37 cellular contexts compared by ENCODE assay signal in the genomic region with DNA sequence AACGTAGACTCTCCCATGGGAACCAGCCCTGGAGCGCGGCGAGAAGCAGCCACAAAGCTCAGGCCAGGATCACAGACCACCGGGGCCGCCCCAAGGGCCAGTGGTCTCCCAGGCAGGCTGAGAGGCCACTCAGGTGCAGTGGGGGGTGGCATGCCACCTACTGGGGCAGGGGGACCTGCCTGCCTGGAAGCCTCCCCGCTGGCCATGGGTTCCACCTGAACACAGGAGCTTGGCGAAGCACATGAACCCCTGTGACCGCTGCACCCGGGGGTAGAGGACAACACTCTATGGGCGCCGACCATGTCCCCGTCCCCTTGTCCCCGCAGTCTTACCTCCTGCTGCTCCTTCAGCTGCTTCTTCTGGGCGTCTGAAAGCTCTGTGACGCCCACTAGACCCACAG. TPM values are rescaled to one million over a fixed set of nuclear protein-coding genes. Genes with fewer than 3 reads are reported as not detected.
"Had no signal": no experiment of that assay in that cellular context is flagged by ENCODE, and none has a peak within 500 bp of the region (broad histone marks: within the 10 kb centered on the region; RNA-seq: fewer than 3 reads in every experiment).

No MANE protein-coding gene starts in this region.

- H3K27ac Mint-ChIP-seq: activated CD4-positive, alpha-beta memory T cell treated with anti-CD3 and anti-CD28 coated beads for 36 hours; activated CD4-positive, alpha-beta T cell treated with anti-CD3 and anti-CD28 coated beads for 36 hours; activated CD4-positive, alpha-beta T cell treated with anti-CD3 and anti-CD28 coated beads, Interleukin-2, amount 10 ng/mL, durations not matched to agents 24 days and 14 days; activated CD8-positive, alpha-beta memory T cell treated with anti-CD3 and anti-CD28 coated beads, Interleukin-2, amount 10 ng/mL, durations not matched to agents 7 days and 5 days; activated CD8-positive, alpha-beta T cell treated with anti-CD3 and anti-CD28 coated beads, Interleukin-2, amount 10 ng/mL, durations not matched to agents 7 days and 5 days; activated naive CD4-positive, alpha-beta T cell treated with anti-CD3 and anti-CD28 coated beads for 36 hours; activated naive CD4-positive, alpha-beta T cell treated with anti-CD3 and anti-CD28 coated beads, Interleukin-2, amount 50 U/mL, for 24 hours; activated naive CD8-positive, alpha-beta T cell treated with anti-CD3 and anti-CD28 coated beads for 36 hours; activated naive CD8-positive, alpha-beta T cell treated with anti-CD3 and anti-CD28 coated beads, Interleukin-2, amount 50 U/mL, for 24 hours; activated T-helper 1 cell treated with anti-CD3 and anti-CD28 coated beads, Interleukin-12 subunit alpha, Interleukin-12 subunit beta, Interleukin-2, Interleukin-4 antibody, amounts not matched to agents 30 ng/mL and 10 ng/mL and 1 ng/mL, durations not matched to agents 14 hours and 24 hours and 36 hours; activated T-helper 2 cell treated with anti-CD3 and anti-CD28 coated beads, Interferon-gamma antibody, Interleukin-2, Interleukin-4, amounts not matched to agents 10 μg/mL and 5 μg/mL and 100 μg/mL, durations not matched to agents 14 hours and 24 hours and 36 hours; effector memory CD8-positive, alpha-beta T cell; T-helper 17 cell; T-helper 2 cell treated with Interferon-gamma antibody and Interleukin-4, amounts not matched to agents 5 μg/mL and 100 μg/mL, for 36 hours had no signal

- H3K4me1 Mint-ChIP-seq: activated CD4-positive, alpha-beta T cell treated with anti-CD3 and anti-CD28 coated beads for 36 hours; activated CD4-positive, alpha-beta T cell treated with anti-CD3 and anti-CD28 coated beads, Interleukin-2, amount 10 ng/mL, durations not matched to agents 24 days and 14 days; activated CD8-positive, alpha-beta memory T cell treated with anti-CD3 and anti-CD28 coated beads, Interleukin-2, amount 10 ng/mL, durations not matched to agents 7 days and 5 days; activated naive CD4-positive, alpha-beta T cell treated with anti-CD3 and anti-CD28 coated beads, Interleukin-2, amount 50 U/mL, for 24 hours; activated naive CD8-positive, alpha-beta T cell treated with anti-CD3 and anti-CD28 coated beads for 36 hours; activated naive CD8-positive, alpha-beta T cell treated with anti-CD3 and anti-CD28 coated beads, Interleukin-2, amount 50 U/mL, for 24 hours; central memory CD8-positive, alpha-beta T cell had no signal

- H3K9me3 Mint-ChIP-seq: activated CD4-positive, alpha-beta memory T cell treated with anti-CD3 and anti-CD28 coated beads for 36 hours; activated naive CD4-positive, alpha-beta T cell treated with anti-CD3 and anti-CD28 coated beads for 36 hours; activated naive CD4-positive, alpha-beta T cell treated with anti-CD3 and anti-CD28 coated beads, Interleukin-2, amount 50 U/mL, for 24 hours; activated naive CD8-positive, alpha-beta T cell treated with anti-CD3 and anti-CD28 coated beads for 36 hours; activated naive CD8-positive, alpha-beta T cell treated with anti-CD3 and anti-CD28 coated beads, Interleukin-2, amount 50 U/mL, for 24 hours; activated T-helper 1 cell treated with anti-CD3 and anti-CD28 coated beads, Interleukin-12 subunit alpha, Interleukin-12 subunit beta, Interleukin-2, Interleukin-4 antibody, amounts not matched to agents 30 ng/mL and 10 ng/mL and 1 ng/mL, durations not matched to agents 14 hours and 24 hours and 36 hours; activated T-helper 2 cell treated with anti-CD3 and anti-CD28 coated beads, Interferon-gamma antibody, Interleukin-2, Interleukin-4, amounts not matched to agents 10 μg/mL and 5 μg/mL and 100 μg/mL, durations not matched to agents 14 hours and 24 hours and 36 hours; central memory CD8-positive, alpha-beta T cell; effector memory CD8-positive, alpha-beta T cell; T-helper 2 cell treated with Interferon-gamma antibody and Interleukin-4, amounts not matched to agents 5 μg/mL and 100 μg/mL, for 36 hours had no signal

- H3K27me3 Mint-ChIP-seq: activated CD4-positive, alpha-beta memory T cell treated with anti-CD3 and anti-CD28 coated beads for 36 hours; activated CD4-positive, alpha-beta T cell treated with anti-CD3 and anti-CD28 coated beads for 36 hours; activated CD4-positive, alpha-beta T cell treated with anti-CD3 and anti-CD28 coated beads, Interleukin-2, amount 10 ng/mL, durations not matched to agents 24 days and 14 days; activated CD8-positive, alpha-beta memory T cell treated with anti-CD3 and anti-CD28 coated beads, Interleukin-2, amount 10 ng/mL, durations not matched to agents 7 days and 5 days; activated naive CD8-positive, alpha-beta T cell treated with anti-CD3 and anti-CD28 coated beads for 36 hours; activated naive CD8-positive, alpha-beta T cell treated with anti-CD3 and anti-CD28 coated beads, Interleukin-2, amount 50 U/mL, for 24 hours; central memory CD8-positive, alpha-beta T cell; effector memory CD8-positive, alpha-beta T cell; T-helper 17 cell had no signal

- DNase-seq: activated CD4-positive, alpha-beta memory T cell treated with anti-CD3 and anti-CD28 coated beads for 36 hours; activated CD4-positive, alpha-beta T cell treated with anti-CD3 and anti-CD28 coated beads for 36 hours; activated CD4-positive, alpha-beta T cell treated with anti-CD3 and anti-CD28 coated beads, Interleukin-2, amount 10 ng/mL, durations not matched to agents 24 days and 14 days; activated CD4-positive, CD25-positive, alpha-beta regulatory T cell; activated CD4-positive, CD25-positive, alpha-beta regulatory T cell treated with anti-CD3 and anti-CD28 coated beads, Interleukin-2, amount 50 U/mL, for 72 hours; activated CD8-positive, alpha-beta memory T cell treated with anti-CD3 and anti-CD28 coated beads, Interleukin-2, amount 10 ng/mL, durations not matched to agents 7 days and 5 days; activated CD8-positive, alpha-beta memory T cell treated with anti-CD3 and anti-CD28 coated beads, Interleukin-2, amount 50 U/mL, for 4 hours; activated CD8-positive, alpha-beta T cell treated with anti-CD3 and anti-CD28 coated beads, Interleukin-2, amount 10 ng/mL, durations not matched to agents 7 days and 5 days; activated effector memory CD4-positive, alpha-beta T cell treated with anti-CD3 and anti-CD28 coated beads, Interleukin-2, amount 50 U/mL, for 16 hours; activated naive CD4-positive, alpha-beta T cell treated with anti-CD3 and anti-CD28 coated beads for 36 hours; activated naive CD8-positive, alpha-beta T cell treated with anti-CD3 and anti-CD28 coated beads for 36 hours; activated naive CD8-positive, alpha-beta T cell treated with anti-CD3 and anti-CD28 coated beads, Interleukin-2, amount 50 U/mL, for 24 hours; activated T-cell treated with anti-CD3 and anti-CD28 coated beads, Interleukin-2, amount 50 U/mL, for 1 hour; activated T-cell treated with anti-CD3 and anti-CD28 coated beads, Interleukin-2, amount 50 U/mL, for 48 hours; adrenal gland; aorta; brain microvascular endothelial cell; cortex of kidney; dermis blood vessel endothelial cell; effector CD4-positive, alpha-beta T cell; effector memory CD8-positive, alpha-beta T cell; esophagus squamous epithelium; foreskin melanocyte; T-helper 1 cell; T-helper 17 cell; T1000 had no signal

- H3K4me3 ChIP-seq: adrenal gland, esophagus squamous epithelium, gastroesophageal sphincter had no signal

- H3K27ac ChIP-seq: adrenal gland, brain microvascular endothelial cell, epithelial cell of prostate, esophagus squamous epithelium, gastroesophageal sphincter had no signal

- H3K9me3 ChIP-seq: adrenal gland, esophagus squamous epithelium, gastroesophageal sphincter had no signal

- H3K4me1 ChIP-seq: adrenal gland, esophagus squamous epithelium, gastroesophageal sphincter had no signal

- H3K27me3 ChIP-seq: adrenal gland, brain microvascular endothelial cell, esophagus squamous epithelium, gastroesophageal sphincter had no signal

- H3K4me3 Mint-ChIP-seq: activated CD4-positive, alpha-beta memory T cell treated with anti-CD3 and anti-CD28 coated beads for 36 hours; activated CD4-positive, alpha-beta T cell treated with anti-CD3 and anti-CD28 coated beads for 36 hours; activated CD4-positive, alpha-beta T cell treated with anti-CD3 and anti-CD28 coated beads, Interleukin-2, amount 10 ng/mL, durations not matched to agents 24 days and 14 days; activated CD8-positive, alpha-beta memory T cell treated with anti-CD3 and anti-CD28 coated beads, Interleukin-2, amount 10 ng/mL, durations not matched to agents 7 days and 5 days; activated CD8-positive, alpha-beta T cell treated with anti-CD3 and anti-CD28 coated beads, Interleukin-2, amount 10 ng/mL, durations not matched to agents 7 days and 5 days; activated naive CD4-positive, alpha-beta T cell treated with anti-CD3 and anti-CD28 coated beads for 36 hours; activated naive CD4-positive, alpha-beta T cell treated with anti-CD3 and anti-CD28 coated beads, Interleukin-2, amount 50 U/mL, for 24 hours; activated naive CD8-positive, alpha-beta T cell treated with anti-CD3 and anti-CD28 coated beads for 36 hours; activated naive CD8-positive, alpha-beta T cell treated with anti-CD3 and anti-CD28 coated beads, Interleukin-2, amount 50 U/mL, for 24 hours; activated T-helper 1 cell treated with anti-CD3 and anti-CD28 coated beads, Interleukin-12 subunit alpha, Interleukin-12 subunit beta, Interleukin-2, Interleukin-4 antibody, amounts not matched to agents 30 ng/mL and 10 ng/mL and 1 ng/mL, durations not matched to agents 14 hours and 24 hours and 36 hours; central memory CD8-positive, alpha-beta T cell; effector memory CD8-positive, alpha-beta T cell; T-helper 17 cell; T-helper 2 cell treated with Interferon-gamma antibody and Interleukin-4, amounts not matched to agents 5 μg/mL and 100 μg/mL, for 36 hours had no signal

- FAIRE-seq: bronchial epithelial cell, endothelial cell of umbilical vein had no signal

RNA-seq across cellular contexts. Expression of gene TM6SF2, which starts 6.8 kb away (rescaled TPM):
- total RNA-seq: activated CD4-positive, alpha-beta memory T cell treated with anti-CD3 and anti-CD28 coated beads for 36 hours; activated CD4-positive, alpha-beta T cell treated with anti-CD3 and anti-CD28 coated beads for 36 hours; activated CD4-positive, alpha-beta T cell treated with anti-CD3 and anti-CD28 coated beads, Interleukin-2, amount 10 ng/mL, durations not matched to agents 24 days and 14 days; activated CD8-positive, alpha-beta memory T cell treated with anti-CD3 and anti-CD28 coated beads for 36 hours; activated CD8-positive, alpha-beta memory T cell treated with anti-CD3 and anti-CD28 coated beads, Interleukin-2, amount 10 ng/mL, durations not matched to agents 7 days and 5 days; activated CD8-positive, alpha-beta T cell treated with anti-CD3 and anti-CD28 coated beads, Interleukin-2, amount 10 ng/mL, durations not matched to agents 7 days and 5 days; activated naive CD4-positive, alpha-beta T cell treated with anti-CD3 and anti-CD28 coated beads for 36 hours; activated naive CD8-positive, alpha-beta T cell treated with anti-CD3 and anti-CD28 coated beads for 36 hours; activated T-helper 1 cell treated with anti-CD3 and anti-CD28 coated beads, Interleukin-12 subunit alpha, Interleukin-12 subunit beta, Interleukin-2, Interleukin-4 antibody, amounts not matched to agents 30 ng/mL and 10 ng/mL and 1 ng/mL, durations not matched to agents 14 hours and 24 hours and 36 hours; activated T-helper 2 cell treated with anti-CD3 and anti-CD28 coated beads, Interferon-gamma antibody, Interleukin-2, Interleukin-4, amounts not matched to agents 10 μg/mL and 5 μg/mL and 100 μg/mL, durations not matched to agents 14 hours and 24 hours and 36 hours; bronchial epithelial cell; dermis blood vessel endothelial cell; endothelial cell of umbilical vein; gastroesophageal sphincter; glomerular endothelial cell; T-helper 17 cell had no signal
